27 cellular contexts compared by ENCODE assay signal in the genomic region with DNA sequence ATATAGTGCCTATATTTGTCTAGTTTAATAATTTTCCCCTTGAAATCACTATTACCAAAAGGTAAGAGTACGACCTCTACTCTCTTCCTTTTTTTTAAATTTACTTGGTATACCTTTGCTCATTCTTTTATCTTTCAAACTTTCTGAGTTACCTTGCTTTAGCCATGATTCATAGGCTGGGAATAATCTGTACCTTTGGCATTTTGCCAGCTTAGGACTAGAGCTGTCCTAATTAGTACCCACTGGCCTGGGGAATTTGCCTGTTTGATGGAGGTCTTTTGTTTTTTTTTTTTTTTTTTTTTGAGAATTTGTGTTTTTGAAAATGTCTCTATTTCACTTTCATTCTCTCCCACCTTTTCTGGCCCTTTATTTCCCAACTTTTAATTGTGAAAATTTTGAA. TPM values are rescaled to one million over a fixed set of nuclear protein-coding genes. Genes with fewer than 3 reads are reported as not detected.
A peak's percentile ranks its signal among the peaks of the same experiment; 100 is the strongest.
DNase-seq lines count a peak whose midpoint lies in the region; ATAC-seq and TF ChIP-seq lines count a peak whose summit lies in the region.
"Had no signal": no experiment of that assay in that cellular context is flagged by ENCODE, and none has a peak within 500 bp of the region (broad histone marks: within the 10 kb centered on the region; RNA-seq: fewer than 3 reads in every experiment).

No MANE protein-coding gene starts in this region.

- H3K27me3 ChIP-seq in RWPE2 (ENCODE audit: insufficient read depth, poor library complexity, severe bottlenecking) (no peaks in the 10 kb centered on the region), H9 (ENCODE audit: insufficient read depth, low read length) (no peaks in the 10 kb centered on the region)
- H3K27me3 ChIP-seq: body of pancreas, spleen had no signal

- no peak overlapping the region for H2BK12ac ChIP-seq in H9 (ENCODE audit: insufficient read length, low read depth, low read length)

- H3K14ac ChIP-seq in H9 (ENCODE audit: insufficient read depth, low read length) = no peak overlapping the region

- no peak overlapping the region for H2AFZ ChIP-seq in H9 (ENCODE audit: low read length)
- H2AFZ ChIP-seq: PC-9 had no signal

- H3K23me2 ChIP-seq in H9 (ENCODE audit: insufficient read length, low read depth, low read length, poor library complexity, severe bottlenecking) = no peaks in the 10 kb centered on the region

- H3K4me2 ChIP-seq in H9 (ENCODE audit: insufficient read depth, insufficient read length, low read length) = no peak overlapping the region
- H3K4me2 ChIP-seq: A549, PC-9 had no signal

- no peaks in the 10 kb centered on the region for H3K36me3 Mint-ChIP-seq in mesothelial cell of epicardium
- no peaks in the 10 kb centered on the region for H3K36me3 Mint-ChIP-seq in H9 (ENCODE audit: insufficient read depth in 1 of 3, low read depth in 3 of 3)
- H3K36me3 Mint-ChIP-seq: naive B cell had no signal

- H4K91ac ChIP-seq in H9 (ENCODE audit: insufficient read length, low read depth, low read length) = no peak overlapping the region

- H4K20me1 ChIP-seq in H9 (ENCODE audit: control insufficient read depth, insufficient read depth, insufficient read length) = no peaks in the 10 kb centered on the region

- H3K9me3 ChIP-seq in RWPE2 (ENCODE audit: severe bottlenecking) (no peaks in the 10 kb centered on the region), H9 (ENCODE audit: control insufficient read depth, low read depth, low read length) (no peaks in the 10 kb centered on the region)
- H3K9me3 ChIP-seq: A549, body of pancreas, spleen had no signal

- TF ChIP-seq CTCF in RWPE2 (IDR thresholded peaks at IDR 0.05; ENCODE audit: poor library complexity, severe bottlenecking) (no peak), mesothelial cell of epicardium (IDR thresholded peaks at IDR 0.05; ENCODE audit: unreplicated experiment) (no peak), GM10266 (IDR thresholded peaks at IDR 0.05; ENCODE audit: control insufficient read depth, insufficient read depth, low read depth, missing control alignments) (no peak), H9 (conservative IDR thresholded peaks at IDR 0.05) (no peak)

- no peak overlapping the region for H3K4ac ChIP-seq in H9 (ENCODE audit: low read depth, low read length)

- no peak overlapping the region for H2BK20ac ChIP-seq in H9 (ENCODE audit: low read depth, low read length, poor library complexity, severe bottlenecking)

- H3K18ac ChIP-seq in H9 (ENCODE audit: insufficient read length, low read depth, low read length) = no peak overlapping the region

- ATAC-seq in RWPE2 (ENCODE audit: low read depth) (peak; percentile 65; the same call in 2 of the 3 replicates), HG03097 (IDR thresholded peaks at IDR 0.05; ENCODE audit: low FRiP score, unreplicated experiment) (no peak)
- ATAC-seq: A549; activated CD8-positive, alpha-beta T cell treated with anti-CD3 and anti-CD28 coated beads for 36 hours; body of pancreas; right cardiac atrium; stimulated activated naive CD8-positive, alpha-beta T cell treated with anti-CD3 and anti-CD28 coated beads, Interleukin-15, Interleukin-2, amounts not matched to agents 100 U/mL and 50 U/mL, for 24 hours had no signal

- no peaks in the 10 kb centered on the region for H3K79me2 ChIP-seq in H9 (ENCODE audit: insufficient read depth, low read length)

- no peaks in the 10 kb centered on the region for H3K79me1 ChIP-seq in H9 (ENCODE audit: insufficient read depth, low read depth, low read length, poor library complexity, severe bottlenecking)

- no peaks in the 10 kb centered on the region for H3K9me3 Mint-ChIP-seq in mesothelial cell of epicardium
- no peaks in the 10 kb centered on the region for H3K9me3 Mint-ChIP-seq in H9
- H3K9me3 Mint-ChIP-seq: activated CD8-positive, alpha-beta T cell treated with anti-CD3 and anti-CD28 coated beads for 36 hours; activated naive CD4-positive, alpha-beta T cell treated with anti-CD3 and anti-CD28 coated beads for 36 hours; naive B cell had no signal

- H3K27ac ChIP-seq in RWPE2 (ENCODE audit: poor library complexity, severe bottlenecking) (no peak overlapping the region), H9 (ENCODE audit: insufficient read length, low read depth, low read length) (no peak overlapping the region)
- H3K27ac ChIP-seq: A549, body of pancreas, PC-9, spleen had no signal

- H3K56ac ChIP-seq in H9 (ENCODE audit: insufficient read length, low read depth, low read length) = no peak overlapping the region

- DNase-seq in NCI-H2196 (lab: John Stamatoyannopoulos, UW; ENCODE audit: unreplicated experiment) = peak; percentile 40
- no peak for DNase-seq in NCI-H2196 treated with DMSO at 0.1 percent for 48 hours (lab: John Stamatoyannopoulos, UW; ENCODE audit: unreplicated experiment)
- peak; percentile 13 for DNase-seq in HT-29 (ENCODE audit: low spot score)
- DNase-seq in RWPE2 (ENCODE audit: low spot score) = no peak
- DNase-seq in mesothelial cell of epicardium (ENCODE audit: low spot score in 2 of 2, unreplicated experiment in 2 of 2) = no peak
- DNase-seq in GM10266 (ENCODE audit: extremely low spot score) = no peak
- DNase-seq in H9 = no peak
- DNase-seq: activated CD4-positive, alpha-beta T cell treated with anti-CD3 and anti-CD28 coated beads for 1 hour; activated CD8-positive, alpha-beta memory T cell treated with anti-CD3 and anti-CD28 coated beads, Interleukin-2, amount 50 U/mL, for 48 hours; activated CD8-positive, alpha-beta T cell treated with anti-CD3 and anti-CD28 coated beads for 36 hours; activated naive CD4-positive, alpha-beta T cell treated with anti-CD3 and anti-CD28 coated beads for 36 hours; body of pancreas; Calu3; midbrain; naive B cell; NCI-H187 treated with DMSO at 0.1 percent for 48 hours; NCI-H446 treated with DMSO at 0.1 percent for 48 hours; NK-92 treated with Interleukin-12 subunit alpha and Interleukin-12 subunit beta, amount 100 ng/mL, for 24 hours; PC-9; right cardiac atrium; SHP77; spleen; stimulated activated CD4-positive, alpha-beta T cell treated with anti-CD3 and anti-CD28 coated beads, Interleukin-2, amount 100 ng/mL, for 24 hours; stimulated activated naive CD8-positive, alpha-beta T cell treated with anti-CD3 and anti-CD28 coated beads, Interleukin-15, Interleukin-2, amounts not matched to agents 100 U/mL and 50 U/mL, for 24 hours had no signal

- no peaks in the 10 kb centered on the region for H3K36me3 ChIP-seq in RWPE2 (ENCODE audit: low read depth)
- H3K36me3 ChIP-seq: spleen had no signal

- no peak overlapping the region for H2BK5ac ChIP-seq in H9 (ENCODE audit: insufficient read length, low read length)

- H4K8ac ChIP-seq in H9 (replicated peaks; ENCODE audit: insufficient read length, low read depth, low read length) = no peak overlapping the region

- no peak overlapping the region for H3T11ph ChIP-seq in H9 (ENCODE audit: low read length)

- no peak overlapping the region for H4K5ac ChIP-seq in H9 (ENCODE audit: insufficient read length, low read depth, low read length)

- H3K4me3 ChIP-seq in RWPE2 (ENCODE audit: severe bottlenecking) = no peak overlapping the region
- H3K4me3 ChIP-seq: A549, body of pancreas, PC-9, spleen had no signal

- H3K23ac ChIP-seq in H9 (ENCODE audit: insufficient read length, low read depth, low read length) = no peak overlapping the region

- H3K27ac Mint-ChIP-seq in mesothelial cell of epicardium = peak overlapping the region; percentile 43
- no peak overlapping the region for H3K27ac Mint-ChIP-seq in H9
- H3K27ac Mint-ChIP-seq: activated CD8-positive, alpha-beta T cell treated with anti-CD3 and anti-CD28 coated beads for 36 hours; activated naive CD4-positive, alpha-beta T cell treated with anti-CD3 and anti-CD28 coated beads for 36 hours had no signal

- WGBS in H9 (ENCODE audit: extremely low coverage, insufficient read length, low lambda C conversion rate) = no CpG with 5 or more reads among the region's 1 CpG

- H3K4me3 Mint-ChIP-seq in mesothelial cell of epicardium (no peak overlapping the region), H9 (no peak overlapping the region)
- H3K4me3 Mint-ChIP-seq: activated CD8-positive, alpha-beta T cell treated with anti-CD3 and anti-CD28 coated beads for 36 hours; activated naive CD4-positive, alpha-beta T cell treated with anti-CD3 and anti-CD28 coated beads for 36 hours; naive B cell had no signal

- H2AK5ac ChIP-seq in H9 (ENCODE audit: insufficient read length, low read length) = no peak overlapping the region

- H3K27me3 Mint-ChIP-seq in mesothelial cell of epicardium (ENCODE audit: low read depth) (no peaks in the 10 kb centered on the region), H9 (ENCODE audit: low read depth) (no peaks in the 10 kb centered on the region)

- no peak overlapping the region for H2BK120ac ChIP-seq in H9 (ENCODE audit: low read depth, low read length, poor library complexity, severe bottlenecking)

- H3K4me1 ChIP-seq in RWPE2 (ENCODE audit: insufficient read depth, poor library complexity, severe bottlenecking) = peaks cover 10% of the 10 kb centered on the region
- no peaks in the 10 kb centered on the region; the same call in 1 of the 2 replicates for H3K4me1 ChIP-seq in H9 (ENCODE audit: insufficient read depth, low read length)
- H3K4me1 ChIP-seq: A549 had no signal

- H3K4me1 Mint-ChIP-seq in mesothelial cell of epicardium (peaks cover 42% of the 10 kb centered on the region), H9 (peaks cover 21 to 24% of the 10 kb centered on the region in 2 experiments)

- H3K9ac ChIP-seq in H9 (ENCODE audit: extremely low read depth, insufficient read length, low read length) = no peak overlapping the region

- H2BK15ac ChIP-seq in H9 (ENCODE audit: low read depth, low read length) = no peak overlapping the region

RNA-seq across cellular contexts. Expression of gene SLC4A8, which starts 8.7 kb away (rescaled TPM):
- not detected in 2 replicates for total RNA-seq in HT-29 (2014; rRNA removed; shearing (Covaris generic))
- total RNA-seq in mesothelial cell of epicardium (17.5 to 21.2 TPM (median 17.6 TPM) in 3 replicates), H9 (2021) (18.0 and 26.3 TPM in 2 replicates)

RNA-seq across cellular contexts. Expression of gene GALNT6, which starts 24.7 kb away (rescaled TPM):
- total RNA-seq in HT-29 (2014; rRNA removed; shearing (Covaris generic)) = 6.1 and 16.3 TPM in 2 replicates
- total RNA-seq in mesothelial cell of epicardium (12.8 to 14.3 TPM (median 13.8 TPM) in 3 replicates), H9 (2021) (9.8 and 11.0 TPM in 2 replicates)
- total RNA-seq: LHCN-M2 had no signal

Comparison
In these comparisons a context has a peak if more than half of its experiments do, and no peak if none do; other contexts are left out.
1. DNase-seq: peak in NCI-H2196 (single experiment) and HT-29 (single experiment); none in NCI-H2196 treated with DMSO at 0.1 percent for 48 hours (single experiment), RWPE2 (single experiment), mesothelial cell of epicardium (0 of 2), GM10266 (single experiment) and H9 (single experiment).
2. RNA of gene SLC4A8, which starts 8.7 kb away (total RNA-seq): 18.0 to 26.3 TPM in H9 and 17.5 to 21.2 TPM in mesothelial cell of epicardium; not detected in HT-29; every median in the first group is over 10 times any median in the second.